In genomic region chr17:5111402-5112204, GRCh38 we compare ENCODE assay signal across 1 cellular context.
TF ChIP-seq lines count a peak whose summit lies in the region.

Gene ZNF232, minus strand, starts transcription at chr17:5111878. Its CDS starts 56 bp downstream, at chr17:5111822.

TF ChIP-seq in K562, 482 proteins besides CTCF, POLR2A, EP300 and RAD21 (continued from another document and continues in another):
- TF ChIP-seq ZBTB2 (IDR thresholded peaks at IDR 0.05), result peak; percentile 91
- TF ChIP-seq NUFIP1 (IDR thresholded peaks at IDR 0.05; ENCODE audit: partially characterized antibody), result no peak
- no peak for TF ChIP-seq GTF2A2 (tag; IDR thresholded peaks at IDR 0.05)
- no peak for TF ChIP-seq ZNF695 (CRISPR knock-in tag; IDR thresholded peaks at IDR 0.05)
- no peak for TF ChIP-seq MCM5 (IDR thresholded peaks at IDR 0.05; ENCODE audit: low read depth)
- TF ChIP-seq ZNF778 (CRISPR knock-in tag; IDR thresholded peaks at IDR 0.05), result no peak
- TF ChIP-seq ZNF785 (CRISPR knock-in tag; IDR thresholded peaks at IDR 0.05), result no peak
- no peak for TF ChIP-seq U2AF1 (optimal IDR thresholded peaks at IDR 0.05; ENCODE audit: low read depth, low read length)
- no peak for TF ChIP-seq NFATC3 (IDR thresholded peaks at IDR 0.05)
- TF ChIP-seq ZNF133 (CRISPR knock-in tag; IDR thresholded peaks at IDR 0.05), result no peak
- TF ChIP-seq SMARCE1 (IDR thresholded peaks at IDR 0.05), result no peak
- peak; percentile 85; the same call in 1 of the 2 replicates for TF ChIP-seq ZBTB17 (CRISPR knock-in tag; IDR thresholded peaks at IDR 0.05)
- TF ChIP-seq ZNF740 (CRISPR knock-in tag; IDR thresholded peaks at IDR 0.05), result no peak
- TF ChIP-seq ZNF740 (tag; IDR thresholded peaks at IDR 0.05), result no peak
- no peak for TF ChIP-seq NCOA4 (IDR thresholded peaks at IDR 0.05; ENCODE audit: partially characterized antibody)
- no peak for TF ChIP-seq ZSCAN32 (CRISPR knock-in tag; IDR thresholded peaks at IDR 0.05)
- TF ChIP-seq ZBTB33 (CRISPR knock-in tag; IDR thresholded peaks at IDR 0.05), result 0 out of 2 replicates have a peak, but pooled peaks have one; percentile 17
- no peak for TF ChIP-seq THAP12 (CRISPR knock-in tag; IDR thresholded peaks at IDR 0.05)
- no peak for TF ChIP-seq CHD7 (IDR thresholded peaks at IDR 0.05; ENCODE audit: low read depth, low read length)
- TF ChIP-seq CCAR2 (IDR thresholded peaks at IDR 0.05; ENCODE audit: low read depth, low read length), result no peak
- no peak for TF ChIP-seq ZNF354B (CRISPR knock-in tag; IDR thresholded peaks at IDR 0.05)
- TF ChIP-seq POLR2AphosphoS5 (IDR thresholded peaks at IDR 0.05; ENCODE audit: control insufficient read depth, insufficient read depth, low read depth, low read length), result no peak
- TF ChIP-seq ZNF639 (CRISPR knock-in tag; conservative IDR thresholded peaks at IDR 0.05 in 1 of 2, IDR thresholded peaks at IDR 0.05 in 1 of 2), result peak in 1 of 2 experiments; percentile 61; a peak in 2 of 4 replicates
- no peak for TF ChIP-seq TSHZ1 (CRISPR knock-in tag; IDR thresholded peaks at IDR 0.05)
- no peak for TF ChIP-seq MLX (CRISPR knock-in tag; conservative IDR thresholded peaks at IDR 0.05)
- TF ChIP-seq ZNF655 (CRISPR knock-in tag; IDR thresholded peaks at IDR 0.05), result no peak
- TF ChIP-seq IFI16 (CRISPR knock-in tag; IDR thresholded peaks at IDR 0.05), result no peak
- no peak for TF ChIP-seq EZH2 (IDR thresholded peaks at IDR 0.05; ENCODE audit: borderline replicate concordance, low read depth, low read length)
- no peak for TF ChIP-seq NR2F6 (CRISPR knock-in tag; IDR thresholded peaks at IDR 0.05)
